8 cellular contexts compared by ENCODE assay signal in genomic region chr16:30649725-30650368, GRCh38. TPM values are rescaled to one million over a fixed set of nuclear protein-coding genes. Genes with fewer than 3 reads are reported as not detected.
DNase-seq lines count a peak whose midpoint lies in the region; ATAC-seq and TF ChIP-seq lines count a peak whose summit lies in the region.

No MANE protein-coding gene starts in this region.

- H3K36me3 Mint-ChIP-seq in naive thymus-derived CD8-positive, alpha-beta T cell: peaks cover 0 to 19% (median 0%) of the 10 kb centered on the region in 3 donors

- POLR2A ChIA-PET in naive thymus-derived CD8-positive, alpha-beta T cell (lab: Charles Lee): interaction anchor here (0.6 to 4.0 kb wide), 25 partner anchors 10 to 853 kb away, joined by 3 to 71 read pairs (median 5); partner anchors contain the start of genes DCTPP1, FBRS, PHKG2 and SEPHS2

- peak; percentile 58 for DNase-seq in NOMO-1 treated with DMSO at 0.1 percent for 48 hours (lab: John Stamatoyannopoulos, UW; ENCODE audit: unreplicated experiment)
- peak in 6 of 10 donors; percentile 24 to 73 (median 46) for DNase-seq in naive thymus-derived CD8-positive, alpha-beta T cell
- DNase-seq in NCI-H146 (lab: John Stamatoyannopoulos, UW): no peak
- DNase-seq in Kasumi-1 (lab: John Stamatoyannopoulos, UW): no peak
- DNase-seq in D341Med (ENCODE audit: low spot score): no peak

- H3K27ac ChIP-seq in cingulate gyrus (ENCODE audit: low read depth, low read length): peak overlapping the region; percentile 98

- H3K27me3 Mint-ChIP-seq in naive thymus-derived CD8-positive, alpha-beta T cell: no peaks in the 10 kb centered on the region

- peak; percentile 4 for ATAC-seq in GM18505 (IDR thresholded peaks at IDR 0.05; ENCODE audit: unreplicated experiment)
- ATAC-seq in naive thymus-derived CD8-positive, alpha-beta T cell: peak; percentile 1 to 5
- no peak for ATAC-seq in HG03378 (IDR thresholded peaks at IDR 0.05; ENCODE audit: unreplicated experiment)

- no peaks in the 10 kb centered on the region for H3K9me3 Mint-ChIP-seq in naive thymus-derived CD8-positive, alpha-beta T cell

- peaks cover 15 to 35% (median 28%) of the 10 kb centered on the region in 4 donors for H3K4me1 Mint-ChIP-seq in naive thymus-derived CD8-positive, alpha-beta T cell

- H3K4me3 Mint-ChIP-seq in naive thymus-derived CD8-positive, alpha-beta T cell: peak overlapping the region; percentile 97 to 100 (median 99)

- peak overlapping the region; percentile 95 to 100 (median 98) for H3K27ac Mint-ChIP-seq in naive thymus-derived CD8-positive, alpha-beta T cell

- no peak for TF ChIP-seq POLR2A in GM18505 (IDR thresholded peaks at IDR 0.05; ENCODE audit: borderline replicate concordance, extremely low read depth, insufficient read depth, insufficient read length)

RNA-seq across cellular contexts. Expression of gene PRR14, which starts 0.9 kb away (rescaled TPM):
- 10 to 100 TPM; 81.4 to 83.8 TPM for total RNA-seq in naive thymus-derived CD8-positive, alpha-beta T cell
- 10 to 100 TPM; 13.3 to 22.3 (median 15.3) TPM for polyA plus RNA-seq in naive thymus-derived CD8-positive, alpha-beta T cell

RNA-seq across cellular contexts. Expression of gene FBRS, which starts 8.4 kb away (rescaled TPM):
- 100 to 1,000 TPM; 208 to 221 TPM for total RNA-seq in naive thymus-derived CD8-positive, alpha-beta T cell
- polyA plus RNA-seq in naive thymus-derived CD8-positive, alpha-beta T cell: 1 to 10 TPM; 3.2 to 8.0 (median 4.4) TPM

RNA-seq across cellular contexts. Expression of gene ZNF689, which starts 39.7 kb away (rescaled TPM):
- total RNA-seq in naive thymus-derived CD8-positive, alpha-beta T cell: 10 to 100 TPM; 10.8 to 13.7 TPM
- polyA plus RNA-seq in naive thymus-derived CD8-positive, alpha-beta T cell: 10 to 100 TPM in 2 of 3 donors, 1 to 10 TPM in 1; 7.7 to 12.5 (median 11.0) TPM

RNA-seq across cellular contexts. Expression of gene SRCAP, which starts 49.1 kb away (rescaled TPM):
- total RNA-seq in naive thymus-derived CD8-positive, alpha-beta T cell: 100 to 1,000 TPM; 107 to 110 TPM
- 10 to 100 TPM in 2 of 3 donors, 1 to 10 TPM in 1; 5.2 to 31.3 (median 14.9) TPM for polyA plus RNA-seq in naive thymus-derived CD8-positive, alpha-beta T cell

Comparison
In these comparisons a context has a peak if more than half of its experiments do, and no peak if none do; other contexts are left out.
1. DNase-seq: peak in NOMO-1 treated with DMSO at 0.1 percent for 48 hours (single experiment) and naive thymus-derived CD8-positive, alpha-beta T cell (6 of 10); none in NCI-H146 (single experiment), Kasumi-1 (0 of 2) and D341Med (single experiment).